ENCODE assay signal across 24 cellular contexts in the genomic region with DNA sequence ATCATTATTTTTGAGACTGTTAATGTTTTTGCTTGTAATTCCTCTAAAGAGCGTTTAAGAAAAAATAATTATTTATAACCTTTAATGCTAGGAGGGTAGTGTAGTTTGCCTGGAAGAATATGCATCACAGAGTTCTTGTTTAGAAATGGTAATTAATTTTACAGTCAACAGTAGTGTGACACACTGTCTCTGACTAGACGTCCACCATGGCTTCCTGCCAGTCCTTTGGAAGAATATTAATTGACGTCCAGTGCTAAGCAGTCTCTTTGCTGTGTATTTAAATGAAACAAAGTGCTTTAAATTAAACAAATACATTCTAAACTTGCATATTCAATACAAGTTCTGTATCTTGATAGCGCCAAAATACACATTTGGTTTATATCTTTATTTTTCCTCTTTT.
"Had no signal": no experiment of that assay in that cellular context is flagged by ENCODE, and none has a peak within 500 bp of the region (broad histone marks: within the 10 kb centered on the region; RNA-seq: fewer than 3 reads in every experiment).

No MANE protein-coding gene starts in this region.

- H3K27ac ChIP-seq: esophagus muscularis mucosa, pancreas, prostate gland, testis had no signal

- H3K36me3 ChIP-seq: esophagus muscularis mucosa, heart right ventricle, pancreas, prostate gland had no signal

- H3K27me3 ChIP-seq: esophagus muscularis mucosa, heart right ventricle, pancreas, testis had no signal

- H3K27ac Mint-ChIP-seq: activated CD4-positive, alpha-beta T cell treated with anti-CD3 and anti-CD28 coated beads, Interleukin-2, amount 10 ng/mL, durations not matched to agents 7 days and 5 days; activated CD8-positive, alpha-beta T cell treated with anti-CD3 and anti-CD28 coated beads for 36 hours; activated naive CD8-positive, alpha-beta T cell treated with anti-CD3 and anti-CD28 coated beads, Interleukin-2, amount 50 U/mL, for 24 hours; activated T-helper 17 cell treated with anti-CD3 and anti-CD28 coated beads, Interleukin-2, amount 50 U/mL, for 72 hours; T-helper 1 cell treated with Interleukin-12 subunit alpha and Interleukin-12 subunit beta and Interleukin-4 antibody, amounts not matched to agents 30 μg/mL and 1 μg/mL, for 36 hours had no signal

- H3K9me3 Mint-ChIP-seq: activated CD4-positive, alpha-beta T cell treated with anti-CD3 and anti-CD28 coated beads, Interleukin-2, amount 10 ng/mL, durations not matched to agents 7 days and 5 days; activated T-cell treated with anti-CD3 and anti-CD28 coated beads, Interleukin-2, amount 50 U/mL, for 4 hours; activated T-helper 17 cell treated with anti-CD3 and anti-CD28 coated beads, Interleukin-2, amount 50 U/mL, for 72 hours; T-helper 1 cell treated with Interleukin-12 subunit alpha and Interleukin-12 subunit beta and Interleukin-4 antibody, amounts not matched to agents 30 μg/mL and 1 μg/mL, for 36 hours had no signal

- ATAC-seq: activated CD8-positive, alpha-beta T cell treated with anti-CD3 and anti-CD28 coated beads for 36 hours; activated naive CD8-positive, alpha-beta T cell treated with anti-CD3 and anti-CD28 coated beads, Interleukin-2, amount 50 U/mL, for 24 hours; activated T-cell treated with anti-CD3 and anti-CD28 coated beads, Interleukin-2, amount 50 U/mL, for 4 hours; activated T-helper 17 cell treated with anti-CD3 and anti-CD28 coated beads, Interleukin-2, amount 50 U/mL, for 72 hours; pancreas; stimulated activated naive CD8-positive, alpha-beta T cell treated with anti-CD3 and anti-CD28 coated beads, Interleukin-15, Interleukin-2, amounts not matched to agents 100 U/mL and 50 U/mL, for 24 hours had no signal

- H3K4me1 ChIP-seq: prostate gland, testis had no signal

- H3K4me3 ChIP-seq: esophagus muscularis mucosa, heart right ventricle, pancreas, prostate gland, testis had no signal

- DNase-seq: activated CD4-positive, alpha-beta T cell treated with anti-CD3 and anti-CD28 coated beads, Interleukin-2, amount 10 ng/mL, durations not matched to agents 7 days and 5 days; activated CD4-positive, CD25-positive, alpha-beta regulatory T cell treated with anti-CD3 and anti-CD28 coated beads, Interleukin-2, amount 50 U/mL, for 72 hours; activated CD8-positive, alpha-beta T cell treated with anti-CD3 and anti-CD28 coated beads for 36 hours; activated gamma-delta T cell treated with Interleukin-2 at 50 U/mL for 16 hours; activated naive CD4-positive, alpha-beta T cell treated with anti-CD3 and anti-CD28 coated beads, Interleukin-2, amount 50 U/mL, for 16 hours; activated naive CD8-positive, alpha-beta T cell treated with anti-CD3 and anti-CD28 coated beads, Interleukin-2, amount 50 U/mL, for 24 hours; activated T-cell treated with anti-CD3 and anti-CD28 coated beads, Interleukin-2, amount 50 U/mL, for 4 hours; amygdala; dermis blood vessel endothelial cell; effector CD4-positive, alpha-beta T cell; foreskin melanocyte; mammary epithelial cell; pancreas; stimulated activated CD4-positive, alpha-beta T cell treated with anti-CD3 and anti-CD28 coated beads, Interleukin-15, amount 100 ng/mL, for 24 hours; stimulated activated naive CD8-positive, alpha-beta T cell treated with anti-CD3 and anti-CD28 coated beads, Interleukin-15, Interleukin-2, amounts not matched to agents 100 U/mL and 50 U/mL, for 24 hours; SW 1271; T-helper 9 cell; testis; trophoblast cell had no signal

- H3K9me3 ChIP-seq: esophagus muscularis mucosa, heart right ventricle, pancreas, prostate gland, testis had no signal
